Comparison of ENCODE assay signal across 1 cellular context in genomic region chr17:78257810-78258322, GRCh38.
TF ChIP-seq lines count a peak whose summit lies in the region.

No MANE protein-coding gene starts in this region.

TF ChIP-seq in H1, 55 proteins besides CTCF, POLR2A, EP300 and RAD21 (continued from another document):
- TF ChIP-seq ATF2 (IDR thresholded peaks at IDR 0.05; ENCODE audit: low read length) (no peak), SP1 (IDR thresholded peaks at IDR 0.05; ENCODE audit: low read depth, low read length) (no peak), MAX (IDR thresholded peaks at IDR 0.05) (no peak), SP4 (IDR thresholded peaks at IDR 0.05; ENCODE audit: low read length) (no peak), KDM5A (IDR thresholded peaks at IDR 0.05; ENCODE audit: low read length) (no peak), CEBPB (IDR thresholded peaks at IDR 0.05; ENCODE audit: low read depth, low read length) (no peak), CTBP2 (IDR thresholded peaks at IDR 0.05; ENCODE audit: borderline replicate concordance, insufficient read depth, insufficient read length, low read length) (no peak), TAF1 (IDR thresholded peaks at IDR 0.05; ENCODE audit: low read depth, low read length) (no peak), TEAD4 (IDR thresholded peaks at IDR 0.05; ENCODE audit: low read depth, low read length) (no peak)
